In genomic region chr3:81540787-81541186, GRCh38 we compare ENCODE assay signal across 24 cellular contexts.
DNase-seq lines count a peak whose midpoint lies in the region; ATAC-seq and TF ChIP-seq lines count a peak whose summit lies in the region.
"Had no signal": no experiment of that assay in that cellular context is flagged by ENCODE, and none has a peak within 500 bp of the region (broad histone marks: within the 10 kb centered on the region; RNA-seq: fewer than 3 reads in every experiment).

No MANE protein-coding gene starts in this region.

- no peak for ATAC-seq in activated naive CD8-positive, alpha-beta T cell treated with anti-CD3 and anti-CD28 coated beads, Interleukin-2, amount 50 U/mL, for 24 hours
- ATAC-seq in left ventricle myocardium superior (peak; percentile 65), right cardiac atrium (no peak), esophagus mucosa (no peak), HG03108 (IDR thresholded peaks at IDR 0.05; ENCODE audit: unreplicated experiment) (no peak)
- ATAC-seq: CD8-positive, alpha-beta T cell; GM12878; HCT116 had no signal

- WGBS in right cardiac atrium = 90% methylated on average over 1 of the region's 1 CpG
- WGBS in thyroid gland, 2 donors = 83 to 88% methylated on average over 1 of the region's 1 CpG

- TF ChIP-seq POLR2A in erythroblast (IDR thresholded peaks at IDR 0.05; ENCODE audit: low read length) = no peak
- no peak for TF ChIP-seq POLR2A in thyroid gland (IDR thresholded peaks at IDR 0.05)

- no peak overlapping the region for H3K4me3 Mint-ChIP-seq in activated naive CD8-positive, alpha-beta T cell treated with anti-CD3 and anti-CD28 coated beads, Interleukin-2, amount 50 U/mL, for 24 hours
- no peak overlapping the region for H3K4me3 Mint-ChIP-seq in activated naive CD8-positive, alpha-beta T cell treated with anti-CD3 and anti-CD28 coated beads for 36 hours
- H3K4me3 Mint-ChIP-seq: B cell; CD4-positive, CD25-positive, alpha-beta regulatory T cell; CD8-positive, alpha-beta T cell; H9; HFFc6 had no signal

- H3K27ac ChIP-seq in right cardiac atrium (ENCODE audit: low read length) (no peak overlapping the region), thyroid gland (no peak overlapping the region)
- H3K27ac ChIP-seq: 22Rv1, BLaER1, C4-2B, GM23248 had no signal

- intact Hi-C loops in left ventricle myocardium superior (cut with micrococcal nuclease) = no loop called here
- intact Hi-C loops in right cardiac atrium (cut with DNase I) = no loop called here
- intact Hi-C loops in thyroid gland (cut with DNase I) = no loop called here

- H3K4me3 ChIP-seq in right cardiac atrium (ENCODE audit: low read length) = no peak overlapping the region
- H3K4me3 ChIP-seq in thyroid gland (replicated peaks in 1 of 3) = no peak overlapping the region
- H3K4me3 ChIP-seq: BLaER1, GM12878, GM23248 had no signal

- H3K9me3 ChIP-seq in right cardiac atrium (ENCODE audit: control insufficient read depth, low read length) (no peaks in the 10 kb centered on the region), thyroid gland (no peaks in the 10 kb centered on the region)
- H3K9me3 ChIP-seq: BLaER1, Caco-2 had no signal

- no peaks in the 10 kb centered on the region for H3K27me3 Mint-ChIP-seq in activated naive CD8-positive, alpha-beta T cell treated with anti-CD3 and anti-CD28 coated beads, Interleukin-2, amount 50 U/mL, for 24 hours
- H3K27me3 Mint-ChIP-seq in activated naive CD8-positive, alpha-beta T cell treated with anti-CD3 and anti-CD28 coated beads for 36 hours = no peaks in the 10 kb centered on the region
- H3K27me3 Mint-ChIP-seq: B cell; CD4-positive, CD25-positive, alpha-beta regulatory T cell had no signal

- DNase-seq in activated naive CD8-positive, alpha-beta T cell treated with anti-CD3 and anti-CD28 coated beads, Interleukin-2, amount 50 U/mL, for 24 hours = no peak
- DNase-seq in activated naive CD8-positive, alpha-beta T cell treated with anti-CD3 and anti-CD28 coated beads for 36 hours = no peak
- DNase-seq in left ventricle myocardium superior (no peak), right cardiac atrium (no peak), erythroblast (lab: John Stamatoyannopoulos, UW) (peak; percentile 11 to 24), thyroid gland (no peak)
- DNase-seq: Caco-2; CD4-positive, CD25-positive, alpha-beta regulatory T cell; CD8-positive, alpha-beta T cell; DMS 273 treated with DMSO at 0.1 percent for 48 hours; DMS79; EL; GDM1; GM23248; H9; HFFc6 had no signal

- H3K4me1 ChIP-seq in right cardiac atrium (ENCODE audit: control insufficient read depth, insufficient read depth, low read length) (no peaks in the 10 kb centered on the region), thyroid gland (no peaks in the 10 kb centered on the region)
- H3K4me1 ChIP-seq: BLaER1, Caco-2 had no signal

- no peaks in the 10 kb centered on the region for H3K9me3 Mint-ChIP-seq in activated naive CD8-positive, alpha-beta T cell treated with anti-CD3 and anti-CD28 coated beads, Interleukin-2, amount 50 U/mL, for 24 hours
- no peaks in the 10 kb centered on the region for H3K9me3 Mint-ChIP-seq in activated naive CD8-positive, alpha-beta T cell treated with anti-CD3 and anti-CD28 coated beads for 36 hours
- H3K9me3 Mint-ChIP-seq: CD8-positive, alpha-beta T cell; H9; HFFc6 had no signal

- no peaks in the 10 kb centered on the region for H3K4me1 Mint-ChIP-seq in activated naive CD8-positive, alpha-beta T cell treated with anti-CD3 and anti-CD28 coated beads, Interleukin-2, amount 50 U/mL, for 24 hours
- H3K4me1 Mint-ChIP-seq in activated naive CD8-positive, alpha-beta T cell treated with anti-CD3 and anti-CD28 coated beads for 36 hours = no peaks in the 10 kb centered on the region
- H3K4me1 Mint-ChIP-seq: B cell; CD4-positive, CD25-positive, alpha-beta regulatory T cell had no signal

- no peaks in the 10 kb centered on the region for H3K36me3 ChIP-seq in thyroid gland

- H3K27ac Mint-ChIP-seq in activated naive CD8-positive, alpha-beta T cell treated with anti-CD3 and anti-CD28 coated beads, Interleukin-2, amount 50 U/mL, for 24 hours = peak overlapping the region; percentile 47
- H3K27ac Mint-ChIP-seq in activated naive CD8-positive, alpha-beta T cell treated with anti-CD3 and anti-CD28 coated beads for 36 hours = no peak overlapping the region
- H3K27ac Mint-ChIP-seq: B cell; CD8-positive, alpha-beta T cell; H9; HFFc6 had no signal

- no peak for TF ChIP-seq CTCF in thyroid gland (IDR thresholded peaks at IDR 0.05)

- H3K36me3 Mint-ChIP-seq in activated naive CD8-positive, alpha-beta T cell treated with anti-CD3 and anti-CD28 coated beads, Interleukin-2, amount 50 U/mL, for 24 hours (ENCODE audit: low read depth) = peaks cover 6% of the 10 kb centered on the region
- peaks cover 7% of the 10 kb centered on the region for H3K36me3 Mint-ChIP-seq in activated naive CD8-positive, alpha-beta T cell treated with anti-CD3 and anti-CD28 coated beads for 36 hours

- no peaks in the 10 kb centered on the region for H3K27me3 ChIP-seq in right cardiac atrium (ENCODE audit: control insufficient read depth, insufficient read depth)
- H3K27me3 ChIP-seq in thyroid gland = no peaks in the 10 kb centered on the region
- H3K27me3 ChIP-seq: BLaER1 had no signal

Comparison
In these comparisons a context has a peak if more than half of its experiments do, and no peak if none do; other contexts are left out.
1. DNase-seq: peak in erythroblast (2 of 2); none in activated naive CD8-positive, alpha-beta T cell treated with anti-CD3 and anti-CD28 coated beads, Interleukin-2, amount 50 U/mL, for 24 hours (single experiment), activated naive CD8-positive, alpha-beta T cell treated with anti-CD3 and anti-CD28 coated beads for 36 hours (single experiment), left ventricle myocardium superior (single experiment), right cardiac atrium (0 of 3) and thyroid gland (0 of 2).